In the genomic region with DNA sequence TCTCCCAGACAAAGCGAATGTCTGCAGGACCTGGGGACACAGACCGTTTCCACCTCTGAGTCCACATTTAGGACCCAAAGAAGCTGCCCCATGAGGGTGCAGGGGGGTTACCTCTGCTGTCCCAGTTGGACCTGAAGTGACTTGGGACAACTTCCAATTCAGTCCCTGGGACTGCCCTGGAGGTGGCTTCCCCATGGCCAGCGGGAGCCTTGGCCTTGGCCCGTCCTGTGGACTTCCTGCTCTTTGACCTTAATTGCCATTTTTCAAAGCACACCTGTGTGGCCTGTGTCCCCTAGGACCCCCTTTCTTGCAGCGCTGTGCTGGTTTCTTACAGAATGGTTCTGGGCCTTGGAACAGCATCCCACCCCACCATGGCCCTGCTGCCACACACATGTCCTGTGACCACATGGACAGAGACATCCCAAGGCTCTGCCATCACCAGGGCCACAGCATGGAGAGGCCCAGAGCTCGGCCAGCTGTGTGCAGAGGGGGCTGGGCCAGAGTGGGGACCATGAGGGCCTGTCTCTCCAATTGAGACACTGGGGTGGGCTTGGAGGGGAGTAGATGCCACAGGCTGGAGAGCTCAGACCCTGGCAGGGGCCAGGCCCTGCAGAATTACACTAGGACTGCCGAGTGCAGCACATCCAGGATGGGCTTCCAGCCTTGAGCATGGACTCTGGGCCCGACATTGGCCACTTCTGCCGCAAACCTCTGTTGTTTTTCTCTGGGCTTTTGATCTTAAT, we compare ENCODE assay signal across 1 cellular context.
TF ChIP-seq lines count a peak whose summit lies in the region.

No MANE protein-coding gene starts in this region.

TF ChIP-seq in IMR-90, 13 proteins besides CTCF, POLR2A, EP300 and RAD21 (continued from another document):
- TF ChIP-seq, protein P1, sequence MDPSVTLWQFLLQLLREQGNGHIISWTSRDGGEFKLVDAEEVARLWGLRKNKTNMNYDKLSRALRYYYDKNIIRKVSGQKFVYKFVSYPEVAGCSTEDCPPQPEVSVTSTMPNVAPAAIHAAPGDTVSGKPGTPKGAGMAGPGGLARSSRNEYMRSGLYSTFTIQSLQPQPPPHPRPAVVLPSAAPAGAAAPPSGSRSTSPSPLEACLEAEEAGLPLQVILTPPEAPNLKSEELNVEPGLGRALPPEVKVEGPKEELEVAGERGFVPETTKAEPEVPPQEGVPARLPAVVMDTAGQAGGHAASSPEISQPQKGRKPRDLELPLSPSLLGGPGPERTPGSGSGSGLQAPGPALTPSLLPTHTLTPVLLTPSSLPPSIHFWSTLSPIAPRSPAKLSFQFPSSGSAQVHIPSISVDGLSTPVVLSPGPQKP (IDR thresholded peaks at IDR 0.05; ENCODE audit: borderline replicate concordance, low read depth, low read length): no peak
- TF ChIP-seq, protein P2, sequence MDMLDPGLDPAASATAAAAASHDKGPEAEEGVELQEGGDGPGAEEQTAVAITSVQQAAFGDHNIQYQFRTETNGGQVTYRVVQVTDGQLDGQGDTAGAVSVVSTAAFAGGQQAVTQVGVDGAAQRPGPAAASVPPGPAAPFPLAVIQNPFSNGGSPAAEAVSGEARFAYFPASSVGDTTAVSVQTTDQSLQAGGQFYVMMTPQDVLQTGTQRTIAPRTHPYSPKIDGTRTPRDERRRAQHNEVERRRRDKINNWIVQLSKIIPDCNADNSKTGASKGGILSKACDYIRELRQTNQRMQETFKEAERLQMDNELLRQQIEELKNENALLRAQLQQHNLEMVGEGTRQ (IDR thresholded peaks at IDR 0.05; ENCODE audit: low read depth, low read length): no peak
- TF ChIP-seq MAFK (IDR thresholded peaks at IDR 0.05; ENCODE audit: low read depth, low read length): no peak
